ENCODE assay signal across 18 cellular contexts in the genomic region with DNA sequence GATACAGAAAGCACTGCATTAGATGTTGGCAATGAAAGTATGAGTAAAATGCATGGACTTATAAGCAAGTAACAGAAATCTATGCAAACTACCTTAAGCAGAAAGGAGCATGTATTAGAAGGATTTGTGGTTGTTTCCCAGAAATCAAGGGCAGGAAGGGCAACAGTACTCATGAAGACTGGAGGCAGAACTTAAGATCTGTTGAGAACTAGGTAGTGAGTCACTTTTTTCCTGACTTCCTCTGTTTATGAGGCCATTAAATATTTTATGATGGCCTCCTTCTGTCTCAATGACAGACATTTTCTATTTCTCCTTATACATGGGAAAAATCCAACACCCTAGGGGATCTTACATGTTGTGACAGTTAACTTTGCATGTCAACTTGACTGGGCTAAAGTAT.
"Had no signal": no experiment of that assay in that cellular context is flagged by ENCODE, and none has a peak within 500 bp of the region (broad histone marks: within the 10 kb centered on the region; RNA-seq: fewer than 3 reads in every experiment).

No MANE protein-coding gene starts in this region.

- H3K9me3 ChIP-seq: breast epithelium, esophagus muscularis mucosa, neutrophil had no signal

- H3K4me3 ChIP-seq: breast epithelium, esophagus muscularis mucosa, lung, SK-N-MC had no signal

- H3K36me3 ChIP-seq: breast epithelium, esophagus muscularis mucosa, neutrophil had no signal

- H3K27ac ChIP-seq: breast epithelium, esophagus muscularis mucosa, neutrophil, SK-N-MC had no signal

- H3K4me3 Mint-ChIP-seq: naive thymus-derived CD8-positive, alpha-beta T cell; stimulated activated effector memory CD8-positive, alpha-beta T cell treated with anti-CD3 and anti-CD28 coated beads, Interleukin-12 subunit alpha, Interleukin-12 subunit beta, amount 100 ng/mL, for 72 hours had no signal

- FAIRE-seq: endometrium, small intestine had no signal

- H3K9me3 Mint-ChIP-seq: naive thymus-derived CD8-positive, alpha-beta T cell; stimulated activated effector memory CD8-positive, alpha-beta T cell treated with anti-CD3 and anti-CD28 coated beads, Interleukin-12 subunit alpha, Interleukin-12 subunit beta, amount 100 ng/mL, for 72 hours had no signal

- ATAC-seq: activated naive CD4-positive, alpha-beta T cell treated with anti-CD3 and anti-CD28 coated beads, Interleukin-2, amount 50 U/mL, for 72 hours; left cardiac atrium; naive thymus-derived CD8-positive, alpha-beta T cell; stimulated activated effector memory CD8-positive, alpha-beta T cell treated with anti-CD3 and anti-CD28 coated beads, Interleukin-12 subunit alpha, Interleukin-12 subunit beta, amount 100 ng/mL, for 72 hours had no signal

- H3K27me3 ChIP-seq: esophagus muscularis mucosa, neutrophil had no signal

- H3K4me1 ChIP-seq: breast epithelium had no signal

- H3K27me3 Mint-ChIP-seq: naive thymus-derived CD8-positive, alpha-beta T cell had no signal

- DNase-seq: activated CD4-positive, CD25-positive, alpha-beta regulatory T cell; activated effector memory CD4-positive, alpha-beta T cell treated with Interleukin-2 at 50 U/mL for 16 hours; activated T-cell treated with anti-CD3 and anti-CD28 coated beads for 4 hours; aorta; foreskin fibroblast; glutamatergic neuron; left cardiac atrium; naive thymus-derived CD8-positive, alpha-beta T cell; small intestine; trophoblast cell had no signal

- H3K27ac Mint-ChIP-seq: activated naive CD4-positive, alpha-beta T cell treated with anti-CD3 and anti-CD28 coated beads, Interleukin-2, amount 50 U/mL, for 72 hours; naive thymus-derived CD8-positive, alpha-beta T cell; stimulated activated effector memory CD8-positive, alpha-beta T cell treated with anti-CD3 and anti-CD28 coated beads, Interleukin-12 subunit alpha, Interleukin-12 subunit beta, amount 100 ng/mL, for 72 hours had no signal

- H3K36me3 Mint-ChIP-seq: naive thymus-derived CD8-positive, alpha-beta T cell had no signal
